Comparison of ENCODE assay signal across 15 cellular contexts in genomic region chr2:235550378-235550760, GRCh38.
"Had no signal": no experiment of that assay in that cellular context is flagged by ENCODE, and none has a peak within 500 bp of the region (broad histone marks: within the 10 kb centered on the region; RNA-seq: fewer than 3 reads in every experiment).

No MANE protein-coding gene starts in this region.

- ATAC-seq: SK-N-SH treated with all-trans-retinoic acid at 6 μM for 48 hours had no signal

- DNase-seq: KBM-7, NCI-H1092, NCI-H1105 treated with DMSO at 0.1 percent for 48 hours, NCI-H1417 treated with DMSO at 0.1 percent for 48 hours, NCI-H146, NCI-H1694 treated with DMSO at 0.1 percent for 48 hours, NCI-H1930, NCI-H2081, NCI-H2107, NCI-H2227 treated with DMSO at 0.1 percent for 48 hours, NCI-H526 treated with DMSO at 0.1 percent for 48 hours, NCI-H774, RPMI8226, SHP77 had no signal
